ENCODE assay signal across 18 cellular contexts in the genomic region with DNA sequence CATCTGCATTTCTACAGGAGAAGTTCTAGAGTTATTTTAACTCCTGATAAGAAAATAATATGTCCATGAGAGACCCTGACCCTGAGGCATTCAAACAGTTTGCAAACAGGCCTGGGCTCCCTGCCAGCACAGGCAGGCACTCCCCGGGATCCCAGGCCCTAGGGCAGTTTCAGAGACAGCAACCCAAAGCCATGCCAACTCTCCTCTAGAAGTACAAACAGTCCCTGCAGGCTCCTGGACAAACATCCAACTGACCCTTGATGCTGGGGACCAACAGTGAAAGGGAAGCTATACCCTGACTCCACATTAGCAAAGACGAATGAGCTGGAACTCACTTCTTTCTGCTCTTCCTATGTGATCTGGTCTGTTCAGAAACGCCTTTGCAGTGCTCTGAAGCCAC. TPM values are rescaled to one million over a fixed set of nuclear protein-coding genes. Genes with fewer than 3 reads are reported as not detected.
DNase-seq lines count a peak whose midpoint lies in the region; ATAC-seq and TF ChIP-seq lines count a peak whose summit lies in the region.
"Had no signal": no experiment of that assay in that cellular context is flagged by ENCODE, and none has a peak within 500 bp of the region (broad histone marks: within the 10 kb centered on the region; RNA-seq: fewer than 3 reads in every experiment).

No MANE protein-coding gene starts in this region.

- 45 to 63% (median 59%) methylated on average over 3 of the region's 3 CpGs for WGBS in psoas muscle, 3 donors

- no peak for TF ChIP-seq CTCF in right atrium auricular region (IDR thresholded peaks at IDR 0.05)
- TF ChIP-seq CTCF in psoas muscle (IDR thresholded peaks at IDR 0.05) = no peak
- TF ChIP-seq CTCF in left lung (IDR thresholded peaks at IDR 0.05) = no peak

- DNase-seq in Right ventricle myocardium inferior (ENCODE audit: missing footprints) = no peak
- no peak for DNase-seq in right atrium auricular region (ENCODE audit: low spot score)
- DNase-seq in NCI-H345 treated with DMSO at 0.1 percent for 48 hours (lab: John Stamatoyannopoulos, UW; ENCODE audit: unreplicated experiment) = peak; percentile 12
- no peak for DNase-seq in left cardiac atrium
- no peak for DNase-seq in psoas muscle
- no peak for DNase-seq in left lung
- DNase-seq: activated CD8-positive, alpha-beta memory T cell treated with anti-CD3 and anti-CD28 coated beads, Interleukin-2, amount 50 U/mL, for 4 hours; activated naive CD4-positive, alpha-beta T cell treated with anti-CD3 and anti-CD28 coated beads, Interleukin-2, amount 10 ng/mL, durations not matched to agents 7 days and 5 days; effector memory CD8-positive, alpha-beta T cell; MM.1S; NCI-H510A treated with DMSO at 0.1 percent for 48 hours; nephron progenitor cell; stimulated activated CD4-positive, alpha-beta T cell treated with anti-CD3 and anti-CD28 coated beads, Interleukin-2, amount 100 ng/mL, for 48 hours; stimulated activated CD8-positive, alpha-beta memory T cell treated with anti-CD3 and anti-CD28 coated beads, Interleukin-4, amount 100 ng/mL, for 48 hours had no signal

- H3K4me1 ChIP-seq in right atrium auricular region = peaks cover 0 to 14% of the 10 kb centered on the region in 2 donors
- no peaks in the 10 kb centered on the region for H3K4me1 ChIP-seq in psoas muscle
- H3K4me1 ChIP-seq in left lung = no peaks in the 10 kb centered on the region

- ATAC-seq in Right ventricle myocardium inferior = peak; percentile 80
- ATAC-seq in left cardiac atrium = peak; percentile 55 to 66
- ATAC-seq in activated CD4-positive, CD25-positive, alpha-beta regulatory T cell treated with anti-CD3 and anti-CD28 coated beads, Interleukin-2, amount 50 U/mL, for 24 hours = no peak
- no peak for ATAC-seq in HG03135 (IDR thresholded peaks at IDR 0.05; ENCODE audit: unreplicated experiment)
- ATAC-seq in psoas muscle = no peak
- no peak for ATAC-seq in left lung
- ATAC-seq: effector memory CD8-positive, alpha-beta T cell had no signal

- H3K36me3 ChIP-seq in right atrium auricular region = no peaks in the 10 kb centered on the region
- no peaks in the 10 kb centered on the region for H3K36me3 ChIP-seq in psoas muscle (ENCODE audit: insufficient read depth in 1 of 2, low read depth in 1 of 2)
- H3K36me3 ChIP-seq in left lung = no peaks in the 10 kb centered on the region
- H3K36me3 ChIP-seq: thoracic aorta had no signal

- no peak overlapping the region for H3K4me3 ChIP-seq in right atrium auricular region
- H3K4me3 ChIP-seq in psoas muscle = no peak overlapping the region
- no peak overlapping the region for H3K4me3 ChIP-seq in left lung
- H3K4me3 ChIP-seq: lung, thoracic aorta had no signal

- no peaks in the 10 kb centered on the region for H3K9me3 ChIP-seq in right atrium auricular region
- no peaks in the 10 kb centered on the region for H3K9me3 ChIP-seq in psoas muscle
- no peaks in the 10 kb centered on the region for H3K9me3 ChIP-seq in left lung
- H3K9me3 ChIP-seq: thoracic aorta had no signal

- H3K27me3 ChIP-seq in right atrium auricular region (no peaks in the 10 kb centered on the region), psoas muscle (ENCODE audit: insufficient read depth in 3 of 3, low read length in 2 of 3) (no peaks in the 10 kb centered on the region), left lung (no peaks in the 10 kb centered on the region)

- intact Hi-C loops in Right ventricle myocardium inferior (cut with DNase I) = no loop called here
- intact Hi-C loops in left cardiac atrium (cut with DNase I) = no loop called here
- intact Hi-C loops in psoas muscle (cut with DNase I) = no loop called here
- intact Hi-C loops in left lung (cut with DNase I) = no loop called here

- H3K27ac ChIP-seq in right atrium auricular region (no peak overlapping the region), psoas muscle (no peak overlapping the region), left lung (no peak overlapping the region)
- H3K27ac ChIP-seq: thoracic aorta had no signal

RNA-seq across cellular contexts. Expression of gene CCDC70, which starts 44.8 kb away (rescaled TPM):
- total RNA-seq in Right ventricle myocardium inferior (not detected), right atrium auricular region (not detected), left cardiac atrium (not detected), psoas muscle (not detected), left lung (not detected)
- not detected for polyA plus RNA-seq in psoas muscle
- total RNA-seq: lung, thoracic aorta had no signal
- polyA plus RNA-seq: lung had no signal

Comparison
In these comparisons a context has a peak if more than half of its experiments do, and no peak if none do; other contexts are left out.
1. ATAC-seq: peak in Right ventricle myocardium inferior (single experiment) and left cardiac atrium (2 of 2); none in activated CD4-positive, CD25-positive, alpha-beta regulatory T cell treated with anti-CD3 and anti-CD28 coated beads, Interleukin-2, amount 50 U/mL, for 24 hours (0 of 2), HG03135 (single experiment), psoas muscle (0 of 4) and left lung (single experiment).